21 cellular contexts compared by ENCODE assay signal in genomic region chr2:63755980-63756379, GRCh38.
DNase-seq lines count a peak whose midpoint lies in the region; TF ChIP-seq lines count a peak whose summit lies in the region.
"Had no signal": no experiment of that assay in that cellular context is flagged by ENCODE, and none has a peak within 500 bp of the region (broad histone marks: within the 10 kb centered on the region; RNA-seq: fewer than 3 reads in every experiment).

No MANE protein-coding gene starts in this region.

- no peaks in the 10 kb centered on the region for H3K79me2 ChIP-seq in SK-N-SH (ENCODE audit: insufficient read depth)

- no peak for TF ChIP-seq CTCF in SK-N-SH (IDR thresholded peaks at IDR 0.05)

- no peaks in the 10 kb centered on the region for H3K27me3 ChIP-seq in SK-N-SH (ENCODE audit: insufficient read depth)
- H3K27me3 ChIP-seq in skeletal muscle satellite cell (ENCODE audit: control insufficient read depth, insufficient read depth, low read length), result no peaks in the 10 kb centered on the region

- H3F3A ChIP-seq in SK-N-SH (replicated peaks; ENCODE audit: insufficient read depth), result peaks cover 14% of the 10 kb centered on the region

- peak; percentile 87 for DNase-seq in HCEC 1CT
- no peak for DNase-seq in SK-N-SH
- DNase-seq in fibroblast of peridontal ligament (ENCODE audit: extremely low read depth), result peak; percentile 85
- DNase-seq in activated T-cell treated with anti-CD3 and anti-CD28 coated beads, Interleukin-2, amount 50 U/mL, for 24 hours, result no peak
- DNase-seq in posterior cingulate gyrus, result no peak
- DNase-seq in NK-92 treated with Interleukin-12 subunit alpha and Interleukin-12 subunit beta, amount 100 ng/mL, for 24 hours (lab: John Stamatoyannopoulos, UW), result no peak
- DNase-seq in DMS153 (lab: John Stamatoyannopoulos, UW), result no peak
- DNase-seq: activated CD4-positive, alpha-beta T cell treated with anti-CD3 and anti-CD28 coated beads, Interleukin-2, amount 10 ng/mL, durations not matched to agents 7 days and 5 days; activated gamma-delta T cell treated with Interleukin-2 at 50 U/mL for 16 hours; amniotic stem cell; foreskin melanocyte; GF-D8; Karpas-422; left cardiac atrium; NCI-H1105; NCI-H2107; NCI-H510A; Right ventricle myocardium superior; T-helper 1 cell had no signal

- H3K4me3 ChIP-seq in SK-N-SH (ENCODE audit: low read depth in 2 of 2, low read length in 1 of 2), result no peak overlapping the region
- H3K4me3 ChIP-seq in skeletal muscle satellite cell (ENCODE audit: low read length), result peak overlapping the region; percentile 32

- no peaks in the 10 kb centered on the region for H3K9me3 Mint-ChIP-seq in activated T-cell treated with anti-CD3 and anti-CD28 coated beads, Interleukin-2, amount 50 U/mL, for 24 hours

- no peaks in the 10 kb centered on the region for H3K36me3 Mint-ChIP-seq in activated T-cell treated with anti-CD3 and anti-CD28 coated beads, Interleukin-2, amount 50 U/mL, for 24 hours (ENCODE audit: low read depth)

- no peak for TF ChIP-seq RAD21 in SK-N-SH (IDR thresholded peaks at IDR 0.05; ENCODE audit: low read length)

- peaks cover 0 to 4% of the 10 kb centered on the region in 2 experiments; a peak in 1 of 4 replicates for H3K4me1 ChIP-seq in SK-N-SH (ENCODE audit: control insufficient read depth in 1 of 2, insufficient read depth in 2 of 2, low read depth in 1 of 2, low read length in 1 of 2)
- peaks cover 26% of the 10 kb centered on the region for H3K4me1 ChIP-seq in skeletal muscle satellite cell (ENCODE audit: control insufficient read depth, insufficient read depth, low read length)

- H3K9me3 ChIP-seq in SK-N-SH (no peaks in the 10 kb centered on the region), skeletal muscle satellite cell (replicated peaks; ENCODE audit: low read length) (no peaks in the 10 kb centered on the region)

- intact Hi-C loops in posterior cingulate gyrus (cut with DNase I), result no loop called here

- peak in 1 of 2 experiments; percentile 47; a peak in 1 of 4 replicates for TF ChIP-seq EP300 in SK-N-SH (IDR thresholded peaks at IDR 0.05; ENCODE audit: borderline replicate concordance in 1 of 2, low read depth in 1 of 2, low read length in 1 of 2)

- H3K9ac ChIP-seq in SK-N-SH, result no peak overlapping the region
- H3K9ac ChIP-seq in skeletal muscle satellite cell (ENCODE audit: low read depth, low read length), result peak overlapping the region; percentile 43

- CTCF ChIA-PET in SK-N-SH (lab: Yijun Ruan, JAX), result no interaction called here

- H3K4me1 Mint-ChIP-seq in activated T-cell treated with anti-CD3 and anti-CD28 coated beads, Interleukin-2, amount 50 U/mL, for 24 hours (ENCODE audit: low read depth), result no peaks in the 10 kb centered on the region
- H3K4me1 Mint-ChIP-seq: activated CD4-positive, alpha-beta T cell treated with anti-CD3 and anti-CD28 coated beads, Interleukin-2, amount 10 ng/mL, durations not matched to agents 7 days and 5 days had no signal

- H3K36me3 ChIP-seq in SK-N-SH (replicated peaks in 1 of 2; ENCODE audit: control insufficient read depth in 1 of 2, insufficient read depth in 2 of 2, low read length in 1 of 2) (no peaks in the 10 kb centered on the region), skeletal muscle satellite cell (ENCODE audit: insufficient read depth, low read length) (no peaks in the 10 kb centered on the region)

- peak overlapping the region; percentile 35 to 44; a peak in 2 of 4 replicates for H3K27ac ChIP-seq in SK-N-SH (ENCODE audit: low read depth in 2 of 2, low read length in 1 of 2)
- H3K27ac ChIP-seq: C4-2B had no signal

- H3K4me3 Mint-ChIP-seq in activated T-cell treated with anti-CD3 and anti-CD28 coated beads, Interleukin-2, amount 50 U/mL, for 24 hours, result no peak overlapping the region
- H3K4me3 Mint-ChIP-seq: activated CD4-positive, alpha-beta T cell treated with anti-CD3 and anti-CD28 coated beads, Interleukin-2, amount 10 ng/mL, durations not matched to agents 7 days and 5 days had no signal

- POLR2A ChIA-PET in SK-N-SH (lab: Yijun Ruan, JAX), result no interaction called here

- H3K4me2 ChIP-seq in SK-N-SH, result peak overlapping the region; percentile 20; the same call in 1 of the 2 replicates
- peak overlapping the region; percentile 65 for H3K4me2 ChIP-seq in skeletal muscle satellite cell (ENCODE audit: low read length)

- H3K27ac Mint-ChIP-seq in activated T-cell treated with anti-CD3 and anti-CD28 coated beads, Interleukin-2, amount 50 U/mL, for 24 hours, result no peak overlapping the region
- H3K27ac Mint-ChIP-seq: activated CD4-positive, alpha-beta T cell treated with anti-CD3 and anti-CD28 coated beads, Interleukin-2, amount 10 ng/mL, durations not matched to agents 7 days and 5 days had no signal

- H4K20me1 ChIP-seq in SK-N-SH (ENCODE audit: insufficient read depth), result no peaks in the 10 kb centered on the region

- H3K9me2 ChIP-seq in SK-N-SH, result no peaks in the 10 kb centered on the region

- H3K27me3 Mint-ChIP-seq in activated T-cell treated with anti-CD3 and anti-CD28 coated beads, Interleukin-2, amount 50 U/mL, for 24 hours, result peaks cover 12% of the 10 kb centered on the region

- no peak overlapping the region for H2AFZ ChIP-seq in SK-N-SH (ENCODE audit: low read depth)

TF ChIP-seq in SK-N-SH, 30 proteins besides CTCF, POLR2A, EP300 and RAD21:
- TF ChIP-seq TCF12 (IDR thresholded peaks at IDR 0.05), result peak; percentile 40; the same call in 1 of the 2 replicates
- TF ChIP-seq RXRA (IDR thresholded peaks at IDR 0.05; ENCODE audit: borderline replicate concordance, low read depth), result no peak
- no peak for TF ChIP-seq USF2 (IDR thresholded peaks at IDR 0.05; ENCODE audit: borderline replicate concordance, low read depth, low read length)
- TF ChIP-seq SMC3 (IDR thresholded peaks at IDR 0.05; ENCODE audit: low read depth, low read length), result no peak
- peak; percentile 49 for TF ChIP-seq JUND (IDR thresholded peaks at IDR 0.05)
- no peak for TF ChIP-seq POLR2AphosphoS5 (IDR thresholded peaks at IDR 0.05; ENCODE audit: low read depth, low read length)
- TF ChIP-seq, protein P1, sequence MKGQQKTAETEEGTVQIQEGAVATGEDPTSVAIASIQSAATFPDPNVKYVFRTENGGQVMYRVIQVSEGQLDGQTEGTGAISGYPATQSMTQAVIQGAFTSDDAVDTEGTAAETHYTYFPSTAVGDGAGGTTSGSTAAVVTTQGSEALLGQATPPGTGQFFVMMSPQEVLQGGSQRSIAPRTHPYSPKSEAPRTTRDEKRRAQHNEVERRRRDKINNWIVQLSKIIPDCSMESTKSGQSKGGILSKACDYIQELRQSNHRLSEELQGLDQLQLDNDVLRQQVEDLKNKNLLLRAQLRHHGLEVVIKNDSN (IDR thresholded peaks at IDR 0.05; ENCODE audit: borderline replicate concordance, low read depth), result no peak
- TF ChIP-seq TEAD4 (IDR thresholded peaks at IDR 0.05; ENCODE audit: borderline replicate concordance, insufficient read depth), result no peak
- TF ChIP-seq FOSL2 (IDR thresholded peaks at IDR 0.05; ENCODE audit: borderline replicate concordance, low read depth), result peak; percentile 45; the same call in 1 of the 2 replicates
- TF ChIP-seq NFIC (IDR thresholded peaks at IDR 0.05; ENCODE audit: borderline replicate concordance), result peak; percentile 37; the same call in 1 of the 2 replicates

Comparison
In these comparisons a context has a peak if more than half of its experiments do, and no peak if none do; other contexts are left out.
1. DNase-seq: peak in HCEC 1CT (single experiment) and fibroblast of peridontal ligament (single experiment); none in SK-N-SH (single experiment), activated T-cell treated with anti-CD3 and anti-CD28 coated beads, Interleukin-2, amount 50 U/mL, for 24 hours (single experiment), posterior cingulate gyrus (0 of 10), NK-92 treated with Interleukin-12 subunit alpha and Interleukin-12 subunit beta, amount 100 ng/mL, for 24 hours (single experiment) and DMS153 (single experiment).